ENCODE assay signal across 9 cellular contexts in genomic region chr4:91113130-91113706, GRCh38.
DNase-seq lines count a peak whose midpoint lies in the region; ATAC-seq and TF ChIP-seq lines count a peak whose summit lies in the region.
"Had no signal": no experiment of that assay in that cellular context is flagged by ENCODE, and none has a peak within 500 bp of the region (broad histone marks: within the 10 kb centered on the region; RNA-seq: fewer than 3 reads in every experiment).

No MANE protein-coding gene starts in this region.

- H3K27ac Mint-ChIP-seq in activated T-helper 2 cell treated with anti-CD3 and anti-CD28 coated beads, Interferon-gamma antibody, Interleukin-2, Interleukin-4, amounts not matched to agents 10 μg/mL and 5 μg/mL and 100 μg/mL, durations not matched to agents 14 hours and 24 hours and 36 hours: no peak overlapping the region

- H3K4me3 ChIP-seq in GM06990 (replicated peaks; ENCODE audit: low read depth, low read length): no peak overlapping the region
- no peak overlapping the region for H3K4me3 ChIP-seq in liver (ENCODE audit: low read depth in 1 of 3, low read length in 3 of 3)
- H3K4me3 ChIP-seq: SJCRH30 had no signal

- no peak overlapping the region for H3K27ac ChIP-seq in VCaP
- H3K27ac ChIP-seq in liver (ENCODE audit: low read depth in 1 of 2, low read length in 2 of 2): no peak overlapping the region
- H3K27ac ChIP-seq: SJCRH30 had no signal

- H3K9me3 ChIP-seq in liver (ENCODE audit: control insufficient read depth in 4 of 4, low read length in 3 of 4): no peaks in the 10 kb centered on the region
- H3K9me3 ChIP-seq: SJCRH30 had no signal

- H3K36me3 Mint-ChIP-seq in activated T-helper 2 cell treated with anti-CD3 and anti-CD28 coated beads, Interferon-gamma antibody, Interleukin-2, Interleukin-4, amounts not matched to agents 10 μg/mL and 5 μg/mL and 100 μg/mL, durations not matched to agents 14 hours and 24 hours and 36 hours (ENCODE audit: low read depth): no peaks in the 10 kb centered on the region

- H3K36me3 ChIP-seq in GM06990 (ENCODE audit: control insufficient read depth, insufficient read depth, low read length): no peaks in the 10 kb centered on the region
- no peaks in the 10 kb centered on the region for H3K36me3 ChIP-seq in liver (ENCODE audit: control insufficient read depth in 4 of 4, insufficient read depth in 3 of 4, low read depth in 1 of 4, low read length in 3 of 4)
- H3K36me3 ChIP-seq: SJCRH30 had no signal

- intact Hi-C loops in activated T-helper 2 cell treated with anti-CD3 and anti-CD28 coated beads, Interferon-gamma antibody, Interleukin-2, Interleukin-4, amounts not matched to agents 10 μg/mL and 5 μg/mL and 100 μg/mL, durations not matched to agents 14 hours and 24 hours and 36 hours (cut with micrococcal nuclease): no loop called here

- H3K9ac ChIP-seq in liver (ENCODE audit: low read depth in 1 of 2, low read length in 2 of 2): no peak overlapping the region

- no peaks in the 10 kb centered on the region for H3K4me1 ChIP-seq in liver (ENCODE audit: control insufficient read depth in 4 of 4, insufficient read depth in 4 of 4, low read length in 3 of 4)
- H3K4me1 ChIP-seq: SJCRH30 had no signal

- peak; percentile 10 for DNase-seq in GM06990 (ENCODE audit: extremely low read depth, insufficient read length)
- DNase-seq in activated CD4-positive, CD25-positive, alpha-beta regulatory T cell treated with anti-CD3 and anti-CD28 coated beads, Interleukin-2, amount 50 U/mL, for 72 hours: no peak
- no peak for DNase-seq in stimulated activated CD4-positive, alpha-beta T cell treated with anti-CD3 and anti-CD28 coated beads, Interleukin-1b, Interleukin-23, amount 100 ng/mL, for 48 hours
- DNase-seq in activated T-helper 2 cell treated with anti-CD3 and anti-CD28 coated beads, Interferon-gamma antibody, Interleukin-2, Interleukin-4, amounts not matched to agents 10 μg/mL and 5 μg/mL and 100 μg/mL, durations not matched to agents 14 hours and 24 hours and 36 hours (ENCODE audit: low spot score): no peak

- H3K27me3 ChIP-seq in GM06990 (replicated peaks; ENCODE audit: control insufficient read depth, insufficient read depth, low read length) (no peaks in the 10 kb centered on the region), liver (ENCODE audit: control insufficient read depth in 4 of 4, insufficient read depth in 4 of 4, low read length in 3 of 4) (no peaks in the 10 kb centered on the region)
- H3K27me3 ChIP-seq: SJCRH30 had no signal

- H3K27me3 Mint-ChIP-seq in activated T-helper 2 cell treated with anti-CD3 and anti-CD28 coated beads, Interferon-gamma antibody, Interleukin-2, Interleukin-4, amounts not matched to agents 10 μg/mL and 5 μg/mL and 100 μg/mL, durations not matched to agents 14 hours and 24 hours and 36 hours (ENCODE audit: low read depth): no peaks in the 10 kb centered on the region

- H3K9me3 Mint-ChIP-seq in activated T-helper 2 cell treated with anti-CD3 and anti-CD28 coated beads, Interferon-gamma antibody, Interleukin-2, Interleukin-4, amounts not matched to agents 10 μg/mL and 5 μg/mL and 100 μg/mL, durations not matched to agents 14 hours and 24 hours and 36 hours: no peaks in the 10 kb centered on the region

- ATAC-seq in HG02798 (IDR thresholded peaks at IDR 0.05; ENCODE audit: poor library complexity, unreplicated experiment): peak; percentile 69
- ATAC-seq in HG02981 (IDR thresholded peaks at IDR 0.05; ENCODE audit: unreplicated experiment): no peak

- H3K4me3 Mint-ChIP-seq in activated T-helper 2 cell treated with anti-CD3 and anti-CD28 coated beads, Interferon-gamma antibody, Interleukin-2, Interleukin-4, amounts not matched to agents 10 μg/mL and 5 μg/mL and 100 μg/mL, durations not matched to agents 14 hours and 24 hours and 36 hours (ENCODE audit: low read depth): no peak overlapping the region

- peak; percentile 70 to 74 for TF ChIP-seq RAD21 in liver (IDR thresholded peaks at IDR 0.05)

- WGBS in liver: 46% methylated on average over 4 of the region's 4 CpGs

- no peaks in the 10 kb centered on the region for H3K4me1 Mint-ChIP-seq in activated T-helper 2 cell treated with anti-CD3 and anti-CD28 coated beads, Interferon-gamma antibody, Interleukin-2, Interleukin-4, amounts not matched to agents 10 μg/mL and 5 μg/mL and 100 μg/mL, durations not matched to agents 14 hours and 24 hours and 36 hours (ENCODE audit: low read depth)

- TF ChIP-seq CTCF in GM06990 (IDR thresholded peaks at IDR 0.05; ENCODE audit: insufficient read depth, low read length, poor library complexity, severe bottlenecking) (peak; percentile 54), VCaP (conservative IDR thresholded peaks at IDR 0.05) (peak; percentile 88), liver (IDR thresholded peaks at IDR 0.05; ENCODE audit: low read depth, low read length, missing input control) (peak; percentile 39)

TF ChIP-seq in liver, 16 proteins besides CTCF, POLR2A, EP300 and RAD21:
- TF ChIP-seq TAF1 (conservative IDR thresholded peaks at IDR 0.05) (no peak), RXRA (IDR thresholded peaks at IDR 0.05) (no peak), JUND (IDR thresholded peaks at IDR 0.05) (no peak), NR2F2 (IDR thresholded peaks at IDR 0.05) (no peak), HNF4G (IDR thresholded peaks at IDR 0.05) (no peak), YY1 (IDR thresholded peaks at IDR 0.05) (no peak), REST (IDR thresholded peaks at IDR 0.05) (no peak)
- TF ChIP-seq, protein P1, sequence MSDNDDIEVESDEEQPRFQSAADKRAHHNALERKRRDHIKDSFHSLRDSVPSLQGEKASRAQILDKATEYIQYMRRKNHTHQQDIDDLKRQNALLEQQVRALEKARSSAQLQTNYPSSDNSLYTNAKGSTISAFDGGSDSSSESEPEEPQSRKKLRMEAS (IDR thresholded peaks at IDR 0.05): no peak
- TF ChIP-seq, protein P2, sequence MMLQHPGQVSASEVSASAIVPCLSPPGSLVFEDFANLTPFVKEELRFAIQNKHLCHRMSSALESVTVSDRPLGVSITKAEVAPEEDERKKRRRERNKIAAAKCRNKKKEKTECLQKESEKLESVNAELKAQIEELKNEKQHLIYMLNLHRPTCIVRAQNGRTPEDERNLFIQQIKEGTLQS (IDR thresholded peaks at IDR 0.05): no peak
